In genomic region chr6:71034578-71034977, GRCh38 we compare ENCODE assay signal across 14 cellular contexts.
"Had no signal": no experiment of that assay in that cellular context is flagged by ENCODE, and none has a peak within 500 bp of the region (broad histone marks: within the 10 kb centered on the region; RNA-seq: fewer than 3 reads in every experiment).

No MANE protein-coding gene starts in this region.

- ATAC-seq: activated CD8-positive, alpha-beta T cell treated with anti-CD3 and anti-CD28 coated beads for 36 hours; heart right ventricle; stimulated activated naive CD8-positive, alpha-beta T cell treated with anti-CD3 and anti-CD28 coated beads, Interleukin-15, Interleukin-2, amounts not matched to agents 100 U/mL and 50 U/mL, for 24 hours had no signal

- DNase-seq: activated CD4-positive, alpha-beta T cell treated with anti-CD3 and anti-CD28 coated beads for 4 hours; activated CD8-positive, alpha-beta memory T cell treated with anti-CD3 and anti-CD28 coated beads, Interleukin-2, amount 50 U/mL, for 4 hours; activated CD8-positive, alpha-beta T cell treated with anti-CD3 and anti-CD28 coated beads for 36 hours; activated naive CD8-positive, alpha-beta T cell treated with anti-CD3 and anti-CD28 coated beads, Interleukin-2, amount 10 ng/mL, durations not matched to agents 7 days and 5 days; aorta; colonic mucosa; foreskin melanocyte; heart right ventricle; nephron progenitor cell; stimulated activated CD4-positive, alpha-beta T cell treated with anti-CD3 and anti-CD28 coated beads, Interleukin-2, amount 100 ng/mL, for 48 hours; stimulated activated CD8-positive, alpha-beta memory T cell treated with anti-CD3 and anti-CD28 coated beads, Interleukin-4, amount 100 ng/mL, for 48 hours; stimulated activated naive CD8-positive, alpha-beta T cell treated with anti-CD3 and anti-CD28 coated beads, Interleukin-15, Interleukin-2, amounts not matched to agents 100 U/mL and 50 U/mL, for 24 hours; upper lobe of left lung; WERI-Rb-1 had no signal
